In the genomic region with DNA sequence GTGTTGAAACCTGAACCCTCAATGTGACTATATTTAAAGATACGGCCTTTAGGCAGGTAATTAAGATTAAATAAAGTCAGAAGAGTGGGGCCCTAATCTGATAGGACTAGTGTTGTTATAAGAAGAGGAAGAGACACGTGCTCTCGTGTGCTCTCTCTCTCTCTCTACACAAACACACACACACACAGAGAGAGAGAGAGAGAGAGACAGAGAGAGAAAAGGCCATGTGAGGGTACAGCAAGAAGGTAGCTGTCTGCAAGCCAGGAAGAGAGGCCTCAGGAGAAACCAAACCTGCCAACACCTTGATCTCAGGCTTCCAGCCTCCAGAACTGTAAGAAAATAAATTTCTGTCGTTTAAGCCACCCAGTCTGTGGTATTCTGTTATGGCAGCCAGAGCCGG, we compare ENCODE assay signal across 22 cellular contexts.
A peak's percentile ranks its signal among the peaks of the same experiment; 100 is the strongest.
DNase-seq lines count a peak whose midpoint lies in the region; ATAC-seq and TF ChIP-seq lines count a peak whose summit lies in the region.
"Had no signal": no experiment of that assay in that cellular context is flagged by ENCODE, and none has a peak within 500 bp of the region (broad histone marks: within the 10 kb centered on the region; RNA-seq: fewer than 3 reads in every experiment).

No MANE protein-coding gene starts in this region.

- no peak overlapping the region for H3K9ac ChIP-seq in neural progenitor cell
- H3K9ac ChIP-seq: BLaER1 treated with 17β-estradiol and CSF1 and Interleukin-3, amounts not matched to agents 10 nM and 100 nM had no signal

- DNase-seq in GM23338 (ENCODE audit: low spot score) (no peak), HEK293T (ENCODE audit: extremely low spot score) (no peak), neural progenitor cell (ENCODE audit: low spot score) (no peak), DMS153 treated with DMSO at 0.1 percent for 48 hours (lab: John Stamatoyannopoulos, UW; ENCODE audit: unreplicated experiment) (no peak), SK-N-DZ (ENCODE audit: low spot score) (no peak)
- DNase-seq in CD8-positive, alpha-beta T cell: no peak
- DNase-seq: AML-193; Caco-2; Calu3; CD4-positive, alpha-beta memory T cell; CD4-positive, CD25-positive, alpha-beta regulatory T cell; DMS53; DMS79; DND-41; EL; GDM1 had no signal

- H3K4me1 ChIP-seq in GM23338 (ENCODE audit: insufficient read depth): peaks cover 43% of the 10 kb centered on the region
- H3K4me1 ChIP-seq in neural progenitor cell: peaks cover 16% of the 10 kb centered on the region
- H3K4me1 ChIP-seq in CD8-positive, alpha-beta T cell (ENCODE audit: insufficient read depth, low read length): no peaks in the 10 kb centered on the region

- no peaks in the 10 kb centered on the region for H3K36me3 Mint-ChIP-seq in GM23338 (ENCODE audit: low read depth)
- no peaks in the 10 kb centered on the region for H3K36me3 Mint-ChIP-seq in neural progenitor cell
- H3K36me3 Mint-ChIP-seq in CD8-positive, alpha-beta T cell: no peaks in the 10 kb centered on the region
- H3K36me3 Mint-ChIP-seq: CD4-positive, alpha-beta memory T cell; CD4-positive, CD25-positive, alpha-beta regulatory T cell had no signal

- H3K9me3 Mint-ChIP-seq in GM23338 (no peaks in the 10 kb centered on the region), neural progenitor cell (no peaks in the 10 kb centered on the region)
- no peaks in the 10 kb centered on the region for H3K9me3 Mint-ChIP-seq in CD8-positive, alpha-beta T cell
- H3K9me3 Mint-ChIP-seq: CD4-positive, alpha-beta memory T cell had no signal

- H3K4me1 Mint-ChIP-seq in GM23338 (peaks cover 34% of the 10 kb centered on the region), neural progenitor cell (no peaks in the 10 kb centered on the region)
- peaks cover 5% of the 10 kb centered on the region for H3K4me1 Mint-ChIP-seq in CD8-positive, alpha-beta T cell (ENCODE audit: low read depth)

- H3K9me3 ChIP-seq in neural progenitor cell (ENCODE audit: low read depth): no peaks in the 10 kb centered on the region
- H3K9me3 ChIP-seq in CD8-positive, alpha-beta T cell (ENCODE audit: low read length): no peaks in the 10 kb centered on the region
- H3K9me3 ChIP-seq: A549; BLaER1 treated with 17β-estradiol and CSF1 and Interleukin-3, amounts not matched to agents 10 nM and 100 nM; Caco-2 had no signal

- H3K4me3 ChIP-seq in GM23338 (no peak overlapping the region), neural progenitor cell (no peak overlapping the region)
- H3K4me3 ChIP-seq in CD8-positive, alpha-beta T cell (ENCODE audit: low read depth, low read length): no peak overlapping the region
- H3K4me3 ChIP-seq: A549; BLaER1 treated with 17β-estradiol and CSF1 and Interleukin-3, amounts not matched to agents 10 nM and 100 nM; GM12878 had no signal

- H4K20me1 ChIP-seq in GM23338 (replicated peaks; ENCODE audit: insufficient read depth) (no peaks in the 10 kb centered on the region), neural progenitor cell (ENCODE audit: low read depth) (no peaks in the 10 kb centered on the region)
- H4K20me1 ChIP-seq: BLaER1 treated with 17β-estradiol and CSF1 and Interleukin-3, amounts not matched to agents 10 nM and 100 nM had no signal

- H3K36me3 ChIP-seq in GM23338 (ENCODE audit: insufficient read depth) (no peaks in the 10 kb centered on the region), neural progenitor cell (no peaks in the 10 kb centered on the region)
- H3K36me3 ChIP-seq in CD8-positive, alpha-beta T cell (ENCODE audit: insufficient read depth, low read length): no peaks in the 10 kb centered on the region
- H3K36me3 ChIP-seq: BLaER1 treated with 17β-estradiol and CSF1 and Interleukin-3, amounts not matched to agents 10 nM and 100 nM had no signal

- H3K27ac ChIP-seq in GM23338 (ENCODE audit: low read depth) (0 out of 2 replicates have a peak overlapping the region, but pooled peaks have one; percentile 12), neural progenitor cell (no peak overlapping the region)
- H3K27ac ChIP-seq in CD8-positive, alpha-beta T cell (ENCODE audit: low read depth, low read length): no peak overlapping the region
- H3K27ac ChIP-seq: 22Rv1; A549; BLaER1 treated with 17β-estradiol and CSF1 and Interleukin-3, amounts not matched to agents 10 nM and 100 nM; C4-2B had no signal

- TF ChIP-seq CTCF in GM23338 (conservative IDR thresholded peaks at IDR 0.05; ENCODE audit: low read depth in 2 of 2) (no peak), neural progenitor cell (IDR thresholded peaks at IDR 0.05) (no peak)
- TF ChIP-seq CTCF in CD8-positive, alpha-beta T cell (IDR thresholded peaks at IDR 0.05): no peak

- peaks cover 9% of the 10 kb centered on the region for H3K27me3 Mint-ChIP-seq in GM23338 (ENCODE audit: insufficient read depth, low read depth, poor library complexity)
- H3K27me3 Mint-ChIP-seq in neural progenitor cell (ENCODE audit: insufficient read depth, low read depth): peaks cover 5% of the 10 kb centered on the region
- H3K27me3 Mint-ChIP-seq in CD8-positive, alpha-beta T cell (ENCODE audit: low read depth): peaks cover 11% of the 10 kb centered on the region

- peaks cover 8% of the 10 kb centered on the region; the same call in 1 of the 2 replicates for H3K9me2 ChIP-seq in GM23338 (ENCODE audit: insufficient read depth)

- H3K4me3 Mint-ChIP-seq in GM23338 (no peak overlapping the region), neural progenitor cell (no peak overlapping the region)
- H3K4me3 Mint-ChIP-seq in CD8-positive, alpha-beta T cell: no peak overlapping the region
- H3K4me3 Mint-ChIP-seq: B cell; CD4-positive, alpha-beta memory T cell; CD4-positive, CD25-positive, alpha-beta regulatory T cell had no signal

- intact Hi-C loops in CD8-positive, alpha-beta T cell (cut with DNase I, micrococcal nuclease): no loop called here

- POLR2A ChIA-PET in HEK293T (lab: Yijun Ruan, JAX): no interaction called here
- POLR2A ChIA-PET in CD8-positive, alpha-beta T cell (lab: Charles Lee): no interaction called here

- H3K79me2 ChIP-seq in GM23338 (replicated peaks; ENCODE audit: insufficient read depth) (no peaks in the 10 kb centered on the region), neural progenitor cell (ENCODE audit: low read depth) (no peaks in the 10 kb centered on the region)

- H3K27me3 ChIP-seq in GM23338 (ENCODE audit: insufficient read depth) (no peaks in the 10 kb centered on the region), neural progenitor cell (no peaks in the 10 kb centered on the region)
- no peaks in the 10 kb centered on the region for H3K27me3 ChIP-seq in CD8-positive, alpha-beta T cell (ENCODE audit: insufficient read depth, low read length)

- no peak for ATAC-seq in GM23338
- ATAC-seq in CD8-positive, alpha-beta T cell: no peak
- ATAC-seq: A549, GM12878 had no signal

- H3K4me2 ChIP-seq in GM23338: no peak overlapping the region
- no peak overlapping the region for H3K4me2 ChIP-seq in neural progenitor cell
- H3K4me2 ChIP-seq: A549; BLaER1 treated with 17β-estradiol and CSF1 and Interleukin-3, amounts not matched to agents 10 nM and 100 nM had no signal

- H2AFZ ChIP-seq in GM23338 (peak overlapping the region; percentile 70; the same call in 1 of the 2 replicates), neural progenitor cell (replicated peaks) (peak overlapping the region; percentile 50)

- no peaks in the 10 kb centered on the region for H3F3A ChIP-seq in GM23338 (replicated peaks; ENCODE audit: low read depth)
- H3F3A ChIP-seq in neural progenitor cell (ENCODE audit: low read depth): peaks cover 13% of the 10 kb centered on the region

- CTCF ChIA-PET in HEK293T (lab: Yijun Ruan, JAX): interaction anchor here (1.2 kb wide), 1 partner anchor 40 kb away, joined by 3 read pairs; no protein-coding TSS in a partner anchor
- CTCF ChIA-PET in CD8-positive, alpha-beta T cell (lab: Charles Lee): no interaction called here

- H3K27ac Mint-ChIP-seq in GM23338: no peak overlapping the region
- no peak overlapping the region for H3K27ac Mint-ChIP-seq in neural progenitor cell
- H3K27ac Mint-ChIP-seq in CD8-positive, alpha-beta T cell: no peak overlapping the region
- H3K27ac Mint-ChIP-seq: B cell; CD4-positive, alpha-beta memory T cell; CD4-positive, CD25-positive, alpha-beta regulatory T cell had no signal

TF ChIP-seq in GM23338, 12 proteins besides CTCF, POLR2A, EP300 and RAD21 (continues in another document):
- TF ChIP-seq NANOG (IDR thresholded peaks at IDR 0.05; ENCODE audit: borderline replicate concordance): no peak

TF ChIP-seq in HEK293T, 16 proteins besides CTCF, POLR2A, EP300 and RAD21:
- TF ChIP-seq NFRKB (IDR thresholded peaks at IDR 0.05) (no peak), TARDBP (IDR thresholded peaks at IDR 0.05) (no peak), ZNF384 (IDR thresholded peaks at IDR 0.05) (no peak), ELF4 (IDR thresholded peaks at IDR 0.05) (no peak), LEF1 (IDR thresholded peaks at IDR 0.05; ENCODE audit: borderline replicate concordance) (no peak), L3MBTL2 (conservative IDR thresholded peaks at IDR 0.05) (peak; percentile 71), BHLHE40 (IDR thresholded peaks at IDR 0.05; ENCODE audit: borderline replicate concordance) (no peak)
